In the genomic region with DNA sequence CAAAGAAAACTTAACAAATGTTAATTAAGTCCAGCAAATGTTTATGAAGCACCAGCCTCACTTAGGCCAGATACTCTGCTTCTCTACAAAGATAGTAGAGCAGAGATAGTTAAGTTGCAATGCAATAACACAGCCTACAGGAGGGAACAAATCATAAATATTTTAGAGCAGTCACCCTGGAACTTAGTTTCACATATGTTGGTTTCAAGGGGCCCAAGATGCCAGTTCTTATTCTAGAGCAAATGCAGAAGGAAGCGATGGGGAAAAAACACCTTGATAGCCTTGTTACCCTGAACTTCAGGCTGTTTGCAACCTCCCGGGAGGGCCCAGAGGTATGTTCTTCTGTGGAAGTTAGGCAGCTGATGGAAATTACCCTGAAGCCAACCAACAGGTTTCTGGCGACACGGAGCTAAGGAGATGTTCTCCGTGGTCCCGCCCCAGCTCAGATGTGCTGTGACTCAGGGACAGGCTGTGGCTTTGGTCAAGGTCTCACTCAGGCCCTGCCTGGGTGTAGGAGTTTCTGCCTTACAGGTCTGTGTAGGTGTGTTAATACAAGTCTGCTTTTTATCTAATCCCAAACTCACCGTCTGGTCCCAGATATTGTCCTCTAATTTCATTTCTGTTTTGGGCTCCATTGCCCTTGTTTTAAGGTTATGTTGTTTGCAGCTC, we compare ENCODE assay signal across 12 cellular contexts. TPM values are rescaled to one million over a fixed set of nuclear protein-coding genes. Genes with fewer than 3 reads are reported as not detected.
A peak's percentile ranks its signal among the peaks of the same experiment; 100 is the strongest.
DNase-seq lines count a peak whose midpoint lies in the region; ATAC-seq, FAIRE-seq and TF ChIP-seq lines count a peak whose summit lies in the region.
"Had no signal": no experiment of that assay in that cellular context is flagged by ENCODE, and none has a peak within 500 bp of the region (broad histone marks: within the 10 kb centered on the region; RNA-seq: fewer than 3 reads in every experiment).

No MANE protein-coding gene starts in this region.

- WGBS in K562 (ENCODE audit: insufficient coverage, low coverage, missing lambda C conversion rate): 46% methylated on average over 3 of the region's 7 CpGs

- intact Hi-C loops in CD4-positive, alpha-beta T cell (cut with DNase I, micrococcal nuclease): no loop called here
- intact Hi-C loops in K562 (cut with micrococcal nuclease) (loop anchor here (10.0 kb wide), 1 partner anchor 62 kb away; no protein-coding TSS in a partner anchor), posterior vena cava (cut with DNase I) (loop anchor here (10.0 kb wide), 2 partner anchors 82 to 122 kb away; no protein-coding TSS in a partner anchor)

- H3K36me3 ChIP-seq in K562 (ENCODE audit: control insufficient read depth, insufficient read depth, low read length): no peaks in the 10 kb centered on the region

- peaks cover 33% of the 10 kb centered on the region for H3K79me2 ChIP-seq in K562 (ENCODE audit: control insufficient read depth, insufficient read depth, low read length)

- peaks cover 26% of the 10 kb centered on the region for H3K27me3 Mint-ChIP-seq in CD4-positive, alpha-beta T cell

- H3K27ac ChIP-seq in CD4-positive, alpha-beta T cell (ENCODE audit: low read depth, low read length): no peak overlapping the region
- H3K27ac ChIP-seq in K562 (ENCODE audit: extremely low read depth, low read depth, low read length): peak overlapping the region; percentile 61
- H3K27ac ChIP-seq: C4-2B had no signal

- H3K9me3 ChIP-seq in CD4-positive, alpha-beta T cell (ENCODE audit: control insufficient read depth, low read length): no peaks in the 10 kb centered on the region
- no peaks in the 10 kb centered on the region for H3K9me3 ChIP-seq in K562 (replicated peaks; ENCODE audit: control insufficient read depth, insufficient read depth, low read depth, low read length)

- H3K9ac ChIP-seq in K562 (ENCODE audit: insufficient read depth in 1 of 2, low read depth in 2 of 2, low read length in 2 of 2): peak overlapping the region in 1 of 2 experiments; percentile 69; a peak in 1 of 4 replicates

- H3K4me3 Mint-ChIP-seq in CD4-positive, alpha-beta T cell: peak overlapping the region; percentile 11

- H3K9me3 Mint-ChIP-seq in CD4-positive, alpha-beta T cell: no peaks in the 10 kb centered on the region
- H3K9me3 Mint-ChIP-seq: T-cell had no signal

- no TSS peak for BruUV-seq in K562 (replicated peaks; lab: Mats Ljungman, UMichigan)

- H3K9me1 ChIP-seq in K562 (ENCODE audit: control insufficient read depth, insufficient read depth, low read length): no peaks in the 10 kb centered on the region

- TF ChIP-seq RAD21 in K562 (CRISPR knock-in tag; conservative IDR thresholded peaks at IDR 0.05 in 1 of 2, IDR thresholded peaks at IDR 0.05 in 1 of 2): no peak

- FAIRE-seq in K562 (lab: Jason Lieb, UNC): peak; percentile 77

- no peak for TF ChIP-seq CTCF in CD4-positive, alpha-beta T cell (IDR thresholded peaks at IDR 0.05)
- TF ChIP-seq CTCF in K562 (IDR thresholded peaks at IDR 0.05 in 2 of 3, conservative IDR thresholded peaks at IDR 0.05 in 1 of 3; ENCODE audit: insufficient read depth in 2 of 3, low read depth in 1 of 3, low read length in 3 of 3): no peak

- H3K4me1 Mint-ChIP-seq in CD4-positive, alpha-beta T cell (ENCODE audit: low read depth): peaks cover 3% of the 10 kb centered on the region

- CTCF ChIA-PET in CD4-positive, alpha-beta T cell (lab: Charles Lee): no interaction called here
- CTCF ChIA-PET in K562 (lab: Yijun Ruan, JAX; ENCODE audit: low intra/inter-chr PET ratio): no interaction called here

- no peak for TF ChIP-seq POLR2A in K562 (conservative IDR thresholded peaks at IDR 0.05)

- no peak for ATAC-seq in CD4-positive, alpha-beta T cell (ENCODE audit: poor library complexity)
- ATAC-seq in K562: 0 out of 3 replicates have a peak, but pooled peaks have one; percentile 4
- no peak for ATAC-seq in left lobe of liver
- ATAC-seq: T-cell had no signal

- TF ChIP-seq EP300 in K562 (IDR thresholded peaks at IDR 0.05; ENCODE audit: low read length): no peak

- no peaks in the 10 kb centered on the region for H3K36me3 Mint-ChIP-seq in CD4-positive, alpha-beta T cell (ENCODE audit: low read depth)
- H3K36me3 Mint-ChIP-seq: T-cell had no signal

- no peak overlapping the region for H3K4me3 ChIP-seq in K562

- H4K20me1 ChIP-seq in K562 (replicated peaks; ENCODE audit: control insufficient read depth, insufficient read depth, low read length): 0 out of 2 replicates have a peak, but pooled peaks cover 4% of the 10 kb centered on the region

- DNase-seq in CD4-positive, alpha-beta T cell: no peak
- DNase-seq in HT-29 (ENCODE audit: low spot score): peak; percentile 43
- peak; percentile 14 to 69 (median 26) for DNase-seq in K562 (ENCODE audit: extremely low read depth in 1 of 4, low spot score in 3 of 4)
- DNase-seq in left lobe of liver (ENCODE audit: low spot score): peak; percentile 21
- DNase-seq in posterior vena cava (ENCODE audit: low spot score): no peak
- no peak for DNase-seq in NCI-H510A (lab: John Stamatoyannopoulos, UW)
- no peak for DNase-seq in pons (ENCODE audit: low spot score)
- no peak for DNase-seq in GOT3 (lab: John Stamatoyannopoulos, UW)
- DNase-seq: caudate nucleus, retina, T-cell had no signal

- H2AFZ ChIP-seq in K562 (ENCODE audit: low read depth, low read length): no peak overlapping the region

- no peak overlapping the region for H3K27ac Mint-ChIP-seq in CD4-positive, alpha-beta T cell
- H3K27ac Mint-ChIP-seq: T-cell had no signal

- in situ Hi-C loops in K562 (cut with MboI): no loop called here

- H3K27me3 ChIP-seq in CD4-positive, alpha-beta T cell (ENCODE audit: control insufficient read depth, insufficient read depth, low read length): peaks cover 14% of the 10 kb centered on the region
- no peaks in the 10 kb centered on the region for H3K27me3 ChIP-seq in K562 (ENCODE audit: control insufficient read depth in 2 of 2, insufficient read depth in 2 of 2, low read length in 2 of 2)

- POLR2A ChIA-PET in CD4-positive, alpha-beta T cell (lab: Charles Lee): no interaction called here
- POLR2A ChIA-PET in K562 (lab: Yijun Ruan, JAX): interaction anchor here (1.1 to 1.4 kb wide), 2 partner anchors 14 to 24 kb away, joined by 4 read pairs; no protein-coding TSS in a partner anchor

- H3K4me2 ChIP-seq in K562 (ENCODE audit: insufficient read depth, low read length): peak overlapping the region; percentile 69

- H3K4me1 ChIP-seq in K562 (replicated peaks in 1 of 2; ENCODE audit: control insufficient read depth in 2 of 2, insufficient read depth in 2 of 2, low read length in 2 of 2): peaks cover 48 to 52% of the 10 kb centered on the region in 2 experiments

TF ChIP-seq in K562, 482 proteins besides CTCF, POLR2A, EP300 and RAD21 (continues in another document):
- no peak for TF ChIP-seq SMC3 (conservative IDR thresholded peaks at IDR 0.05; ENCODE audit: insufficient read depth, low read depth, low read length)
- TF ChIP-seq, protein P1, sequence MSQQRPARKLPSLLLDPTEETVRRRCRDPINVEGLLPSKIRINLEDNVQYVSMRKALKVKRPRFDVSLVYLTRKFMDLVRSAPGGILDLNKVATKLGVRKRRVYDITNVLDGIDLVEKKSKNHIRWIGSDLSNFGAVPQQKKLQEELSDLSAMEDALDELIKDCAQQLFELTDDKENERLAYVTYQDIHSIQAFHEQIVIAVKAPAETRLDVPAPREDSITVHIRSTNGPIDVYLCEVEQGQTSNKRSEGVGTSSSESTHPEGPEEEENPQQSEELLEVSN (IDR thresholded peaks at IDR 0.05; ENCODE audit: borderline replicate concordance in 1 of 2, extremely low read depth in 1 of 2, insufficient read depth in 1 of 2, insufficient read length in 1 of 2, low read depth in 1 of 2, low read length in 1 of 2, poor library complexity in 1 of 2, severe bottlenecking in 1 of 2): peak in 1 of 2 experiments; percentile 11
- TF ChIP-seq CBFA2T3 (IDR thresholded peaks at IDR 0.05): peak; percentile 58
- TF ChIP-seq CBFA2T2 (conservative IDR thresholded peaks at IDR 0.05): peak; percentile 44; the same call in 1 of the 2 replicates

RNA-seq across cellular contexts. Expression of a gene that starts 3.8 kb away (rescaled TPM):
- total RNA-seq in CD4-positive, alpha-beta T cell: 1 to 10 TPM; 1.1 to 2.9 TPM
- 8.3 and 10.4 TPM in 2 replicates for total RNA-seq in HT-29 (2014; rRNA removed; shearing (Covaris generic))
- total RNA-seq in K562 (2011; cell fraction: chromatin; rRNA removed; ENCODE audit: low replicate concordance): 20.1 and 49.3 TPM in 2 replicates
- total RNA-seq in K562 (2011; cell fraction: nucleolus; rRNA removed): 14.0 and 21.6 TPM in 2 replicates
- 17.9 and 22.7 TPM in 2 replicates for total RNA-seq in K562 (2011; cell fraction: nucleoplasm; rRNA removed)
- total RNA-seq in K562 (2014; rRNA removed) (2.2 and 6.6 TPM in 2 replicates), K562 (2014; rRNA removed; fragmentation: Illumina TruSeq; extraction: Trizol) (1.5 TPM in 2 replicates), K562 (2015; rRNA removed; fragmentation: Illumina TruSeq; extraction: Trizol) (2.4 and 3.7 TPM in 2 replicates), K562 (2021) (8.5 and 11.5 TPM in 2 replicates), left lobe of liver (74.4 TPM), posterior vena cava (100 to 1,000 TPM in 1 of 2 donors, 10 to 100 TPM in 1; 87.8 to 116 TPM)
- polyA plus RNA-seq in K562 (2011; rRNA removed) (2.2 and 4.8 TPM in 2 replicates), K562 (2014; fragmentation: Illumina TruSeq; extraction: Trizol) (3.9 and 4.2 TPM in 2 replicates), K562 (2014; fragmentation: Nextera tagmentation; extraction: Ambion mirVana) (under 1 TPM; 0.17 to 0.31 TPM), K562 (2014; rRNA removed) (4.1 and 6.0 TPM in 2 replicates)
- polyA plus RNA-seq in K562 (2011; cell fraction: cytosol; rRNA removed): 1.7 and 2.8 TPM in 2 replicates
- 14.2 and 21.5 TPM in 2 replicates for polyA plus RNA-seq in K562 (2011; cell fraction: nucleus; rRNA removed)
- 5.6 and 6.6 TPM in 2 replicates for polyA plus RNA-seq in K562 (2012)
- 2.0 and 2.6 TPM in 2 replicates for polyA minus RNA-seq in K562 (2011; rRNA and poly(A)+ RNA removed)
- 3.9 and 8.2 TPM in 2 replicates for polyA minus RNA-seq in K562 (2011; cell fraction: cytosol; rRNA and poly(A)+ RNA removed)
- 4.8 and 13.1 TPM in 2 replicates for polyA minus RNA-seq in K562 (2011; cell fraction: nucleus; rRNA and poly(A)+ RNA removed)

Comparison
In these comparisons a context has a peak if more than half of its experiments do, and no peak if none do; other contexts are left out.
1. DNase-seq: peak in HT-29 (single experiment), K562 (4 of 4) and left lobe of liver (single experiment); none in CD4-positive, alpha-beta T cell (0 of 10), posterior vena cava (single experiment), NCI-H510A (single experiment), pons (single experiment) and GOT3 (single experiment).
2. intact Hi-C loops: an anchor here in K562 (10.0 kb wide) and posterior vena cava (10.0 kb wide); none called in CD4-positive, alpha-beta T cell.